10 cellular contexts compared by ENCODE assay signal in genomic region chr6:155248021-155249001, GRCh38. TPM values are rescaled to one million over a fixed set of nuclear protein-coding genes. Genes with fewer than 3 reads are reported as not detected.
A peak's percentile ranks its signal among the peaks of the same experiment; 100 is the strongest.
DNase-seq lines count a peak whose midpoint lies in the region; ATAC-seq and TF ChIP-seq lines count a peak whose summit lies in the region.
"Had no signal": no experiment of that assay in that cellular context is flagged by ENCODE, and none has a peak within 500 bp of the region (broad histone marks: within the 10 kb centered on the region; RNA-seq: fewer than 3 reads in every experiment).

No MANE protein-coding gene starts in this region.

- no peaks in the 10 kb centered on the region for H3K9me3 Mint-ChIP-seq in activated naive CD4-positive, alpha-beta T cell treated with anti-CD3 and anti-CD28 coated beads for 36 hours

- H3K4me3 Mint-ChIP-seq in activated naive CD4-positive, alpha-beta T cell treated with anti-CD3 and anti-CD28 coated beads for 36 hours: no peak overlapping the region

- H3K4me3 ChIP-seq in WI38 (ENCODE audit: low read depth, low read length): no peak overlapping the region
- H3K4me3 ChIP-seq in fibroblast of villous mesenchyme (ENCODE audit: low read depth, low read length): no peak overlapping the region
- H3K4me3 ChIP-seq: HAP-1 had no signal

- peak; percentile 46 for DNase-seq in activated naive CD4-positive, alpha-beta T cell treated with anti-CD3 and anti-CD28 coated beads for 36 hours
- no peak for DNase-seq in activated naive CD4-positive, alpha-beta T cell (lab: John Stamatoyannopoulos, UW)
- peak; percentile 78 for DNase-seq in fibroblast of villous mesenchyme (ENCODE audit: low read depth)
- peak in 43 of 56 donors; percentile 14 to 79 (median 35) for DNase-seq in nucleus accumbens (lab: John Stamatoyannopoulos, UW)
- no peak for DNase-seq in NCI-H345 (lab: John Stamatoyannopoulos, UW)
- DNase-seq in NCI-H2196 (lab: John Stamatoyannopoulos, UW; ENCODE audit: unreplicated experiment): no peak

- CTCF ChIA-PET in activated naive CD4-positive, alpha-beta T cell treated with anti-CD3 and anti-CD28 coated beads for 36 hours (lab: Charles Lee): interaction anchor here (0.8 to 2.3 kb wide), 7 partner anchors 9 to 324 kb away, joined by 3 to 26 read pairs (median 4); no protein-coding TSS in a partner anchor

- H3K36me3 Mint-ChIP-seq in activated naive CD4-positive, alpha-beta T cell treated with anti-CD3 and anti-CD28 coated beads for 36 hours (ENCODE audit: low read depth): peaks cover 36% of the 10 kb centered on the region

- peak; percentile 89 for ATAC-seq in HG03280 (IDR thresholded peaks at IDR 0.05; ENCODE audit: unreplicated experiment)

- no peaks in the 10 kb centered on the region for H3K4me1 Mint-ChIP-seq in activated naive CD4-positive, alpha-beta T cell treated with anti-CD3 and anti-CD28 coated beads for 36 hours (ENCODE audit: low read depth)

- TF ChIP-seq CTCF in WI38 (IDR thresholded peaks at IDR 0.05; ENCODE audit: low read depth, low read length): peak; percentile 73
- peak; percentile 85 for TF ChIP-seq CTCF in fibroblast of villous mesenchyme (IDR thresholded peaks at IDR 0.05; ENCODE audit: insufficient read depth, low read depth, low read length)

- intact Hi-C loops in activated naive CD4-positive, alpha-beta T cell treated with anti-CD3 and anti-CD28 coated beads for 36 hours (cut with micrococcal nuclease): loop anchor here (1.0 to 5.0 kb wide), 3 partner anchors 71 to 571 kb away; no protein-coding TSS in a partner anchor

- H3K27me3 Mint-ChIP-seq in activated naive CD4-positive, alpha-beta T cell treated with anti-CD3 and anti-CD28 coated beads for 36 hours (ENCODE audit: low read depth): no peaks in the 10 kb centered on the region

- no peak overlapping the region for H3K27ac Mint-ChIP-seq in activated naive CD4-positive, alpha-beta T cell treated with anti-CD3 and anti-CD28 coated beads for 36 hours

RNA-seq across cellular contexts. Expression of gene CLDN20, which starts 15.5 kb away (rescaled TPM):
- not detected for total RNA-seq in activated naive CD4-positive, alpha-beta T cell treated with anti-CD3 and anti-CD28 coated beads for 36 hours
- not detected in 2 replicates for total RNA-seq in fibroblast of villous mesenchyme
- total RNA-seq: mononuclear cell had no signal

Comparison
In these comparisons a context has a peak if more than half of its experiments do, and no peak if none do; other contexts are left out.
1. DNase-seq: peak in activated naive CD4-positive, alpha-beta T cell treated with anti-CD3 and anti-CD28 coated beads for 36 hours (single experiment), fibroblast of villous mesenchyme (single experiment) and nucleus accumbens (43 of 56); none in activated naive CD4-positive, alpha-beta T cell (0 of 4), NCI-H345 (single experiment) and NCI-H2196 (single experiment).